ENCODE assay signal across 21 cellular contexts in genomic region chr10:127216786-127217185, GRCh38. TPM values are rescaled to one million over a fixed set of nuclear protein-coding genes. Genes with fewer than 3 reads are reported as not detected.
A peak's percentile ranks its signal among the peaks of the same experiment; 100 is the strongest.
DNase-seq lines count a peak whose midpoint lies in the region; ATAC-seq and TF ChIP-seq lines count a peak whose summit lies in the region.
"Had no signal": no experiment of that assay in that cellular context is flagged by ENCODE, and none has a peak within 500 bp of the region (broad histone marks: within the 10 kb centered on the region; RNA-seq: fewer than 3 reads in every experiment).

No MANE protein-coding gene starts in this region.

- no peak overlapping the region for H3K27ac ChIP-seq in breast epithelium
- no peak overlapping the region for H3K27ac ChIP-seq in RWPE1
- no peak overlapping the region for H3K27ac ChIP-seq in CD8-positive, alpha-beta memory T cell (ENCODE audit: low read depth, low read length)
- H3K27ac ChIP-seq: gastroesophageal sphincter, PC-9, uterus had no signal

- H3K9me3 Mint-ChIP-seq in MCF 10A (ENCODE audit: unreplicated experiment) = no peaks in the 10 kb centered on the region
- H3K9me3 Mint-ChIP-seq in CD8-positive, alpha-beta memory T cell = peaks cover 2 to 7% (median 4%) of the 10 kb centered on the region in 5 donors
- H3K9me3 Mint-ChIP-seq: natural killer cell treated with Interleukin-12 subunit alpha and Interleukin-12 subunit beta and Interleukin-15 and Interleukin-18, amount 100 ng/mL, for 72 hours had no signal

- H3K27me3 Mint-ChIP-seq in MCF 10A (ENCODE audit: insufficient read depth, unreplicated experiment) = no peaks in the 10 kb centered on the region
- peaks cover 0 to 14% of the 10 kb centered on the region in 2 donors for H3K27me3 Mint-ChIP-seq in CD8-positive, alpha-beta memory T cell
- H3K27me3 Mint-ChIP-seq: activated CD4-positive, alpha-beta memory T cell treated with anti-CD3 and anti-CD28 coated beads, Interleukin-2, amount 10 ng/mL, durations not matched to agents 7 days and 5 days had no signal

- CTCF ChIA-PET in MCF 10A (lab: Yijun Ruan, JAX) (no interaction called here), RWPE1 (lab: Yijun Ruan, JAX) (no interaction called here)
- CTCF ChIA-PET in CD8-positive, alpha-beta memory T cell (lab: Charles Lee) = no interaction called here

- H3K4me3 Mint-ChIP-seq in MCF 10A (ENCODE audit: unreplicated experiment) = no peak overlapping the region
- H3K4me3 Mint-ChIP-seq in CD8-positive, alpha-beta memory T cell = no peak overlapping the region
- H3K4me3 Mint-ChIP-seq: activated CD4-positive, alpha-beta memory T cell treated with anti-CD3 and anti-CD28 coated beads, Interleukin-2, amount 10 ng/mL, durations not matched to agents 7 days and 5 days; natural killer cell treated with Interleukin-12 subunit alpha and Interleukin-12 subunit beta and Interleukin-15 and Interleukin-18, amount 100 ng/mL, for 72 hours had no signal

- no peak for TF ChIP-seq CTCF in MCF 10A (IDR thresholded peaks at IDR 0.05; ENCODE audit: unreplicated experiment)
- no peak for TF ChIP-seq CTCF in breast epithelium (IDR thresholded peaks at IDR 0.05)
- TF ChIP-seq CTCF in RWPE1 (conservative IDR thresholded peaks at IDR 0.05; ENCODE audit: low read depth) = no peak

- POLR2A ChIA-PET in MCF 10A (lab: Yijun Ruan, JAX) = no interaction called here
- POLR2A ChIA-PET in RWPE1 (lab: Yijun Ruan, JAX; ENCODE audit: low non-redundant PET) = no interaction called here
- POLR2A ChIA-PET in CD8-positive, alpha-beta memory T cell (lab: Charles Lee) = no interaction called here

- no peak overlapping the region for H3K27ac Mint-ChIP-seq in MCF 10A (ENCODE audit: low read depth, unreplicated experiment)
- no peak overlapping the region for H3K27ac Mint-ChIP-seq in CD8-positive, alpha-beta memory T cell
- H3K27ac Mint-ChIP-seq: activated CD4-positive, alpha-beta memory T cell treated with anti-CD3 and anti-CD28 coated beads, Interleukin-2, amount 10 ng/mL, durations not matched to agents 7 days and 5 days; natural killer cell treated with Interleukin-12 subunit alpha and Interleukin-12 subunit beta and Interleukin-15 and Interleukin-18, amount 100 ng/mL, for 72 hours had no signal

- H3K27me3 ChIP-seq in breast epithelium = no peaks in the 10 kb centered on the region
- no peaks in the 10 kb centered on the region for H3K27me3 ChIP-seq in CD8-positive, alpha-beta memory T cell (ENCODE audit: insufficient read depth, low read length, poor library complexity, severe bottlenecking)
- H3K27me3 ChIP-seq: gastroesophageal sphincter, uterus had no signal

- H3K4me1 ChIP-seq in breast epithelium = no peaks in the 10 kb centered on the region
- H3K4me1 ChIP-seq in CD8-positive, alpha-beta memory T cell (ENCODE audit: insufficient read depth, low read length) = no peaks in the 10 kb centered on the region
- H3K4me1 ChIP-seq: gastroesophageal sphincter, uterus had no signal

- H3K36me3 ChIP-seq in breast epithelium = no peaks in the 10 kb centered on the region
- H3K36me3 ChIP-seq in CD8-positive, alpha-beta memory T cell (ENCODE audit: insufficient read depth, low read length) = no peaks in the 10 kb centered on the region
- H3K36me3 ChIP-seq: uterus had no signal

- peaks cover 10% of the 10 kb centered on the region for H3K4me1 Mint-ChIP-seq in MCF 10A (ENCODE audit: insufficient read depth, unreplicated experiment)
- no peaks in the 10 kb centered on the region for H3K4me1 Mint-ChIP-seq in CD8-positive, alpha-beta memory T cell
- H3K4me1 Mint-ChIP-seq: activated CD4-positive, alpha-beta memory T cell treated with anti-CD3 and anti-CD28 coated beads, Interleukin-2, amount 10 ng/mL, durations not matched to agents 7 days and 5 days had no signal

- no peaks in the 10 kb centered on the region for H3K9me3 ChIP-seq in breast epithelium
- H3K9me3 ChIP-seq in CD8-positive, alpha-beta memory T cell (ENCODE audit: low read length) = peaks cover 3% of the 10 kb centered on the region
- H3K9me3 ChIP-seq: gastroesophageal sphincter, uterus had no signal

- DNase-seq in MCF 10A (ENCODE audit: unreplicated experiment) (peak; percentile 21), breast epithelium (ENCODE audit: low spot score in 2 of 2) (no peak), RWPE1 (ENCODE audit: low spot score) (peak; percentile 30), fibroblast of peridontal ligament (ENCODE audit: extremely low read depth) (peak; percentile 25), AML-193 (lab: John Stamatoyannopoulos, UW) (no peak)
- DNase-seq in CD8-positive, alpha-beta memory T cell = no peak
- no peak for DNase-seq in stimulated activated CD4-positive, alpha-beta T cell treated with anti-CD3 and anti-CD28 coated beads, Interleukin-15, amount 100 ng/mL, for 24 hours
- DNase-seq: ACHN; activated CD4-positive, alpha-beta memory T cell treated with anti-CD3 and anti-CD28 coated beads, Interleukin-2, amount 10 ng/mL, durations not matched to agents 7 days and 5 days; activated T-cell treated with anti-CD3 and anti-CD28 coated beads, Interleukin-2, amount 50 U/mL, for 48 hours; cerebellar nuclear complex; GDM1; NCI-H1694 treated with DMSO at 0.1 percent for 48 hours; NCI-H526 treated with DMSO at 0.1 percent for 48 hours; PC-9; SW 1271; uterus had no signal

- ATAC-seq in HG03521 (IDR thresholded peaks at IDR 0.05; ENCODE audit: unreplicated experiment) = no peak
- ATAC-seq: gastroesophageal sphincter; natural killer cell treated with Interleukin-12 subunit alpha and Interleukin-12 subunit beta and Interleukin-15 and Interleukin-18, amount 100 ng/mL, for 72 hours had no signal

- no peak overlapping the region for H3K4me3 ChIP-seq in breast epithelium
- H3K4me3 ChIP-seq in CD8-positive, alpha-beta memory T cell (ENCODE audit: low read length) = no peak overlapping the region
- H3K4me3 ChIP-seq: gastroesophageal sphincter, PC-9, uterus had no signal

- intact Hi-C loops in MCF 10A (cut with micrococcal nuclease) = no loop called here
- intact Hi-C loops in breast epithelium (cut with DNase I; ENCODE audit: low total_unique reads) = no loop called here

- TF ChIP-seq POLR2A in breast epithelium (IDR thresholded peaks at IDR 0.05) = no peak

- BruUV-seq in MCF 10A (replicated peaks; lab: Mats Ljungman, UMichigan) = no TSS peak

- H3K36me3 Mint-ChIP-seq in MCF 10A (ENCODE audit: insufficient read depth, unreplicated experiment) = no peaks in the 10 kb centered on the region
- H3K36me3 Mint-ChIP-seq in CD8-positive, alpha-beta memory T cell = peaks cover 0 to 3% (median 0%) of the 10 kb centered on the region in 3 donors
- H3K36me3 Mint-ChIP-seq: natural killer cell treated with Interleukin-12 subunit alpha and Interleukin-12 subunit beta and Interleukin-15 and Interleukin-18, amount 100 ng/mL, for 72 hours had no signal

RNA-seq across cellular contexts. Expression of gene INSYN2A, which starts 20.4 kb away (rescaled TPM):
- 0.07 TPM in 1 of 2 replicates, not detected in the other for total RNA-seq in MCF 10A (2022)
- 1 to 10 TPM in 1 of 3 donors, under 1 TPM in 1, not detected in 1; 0.16 to 5.9 TPM for total RNA-seq in breast epithelium
- total RNA-seq in CD8-positive, alpha-beta memory T cell = not detected
- not detected for polyA plus RNA-seq in CD8-positive, alpha-beta memory T cell
- total RNA-seq: activated CD4-positive, alpha-beta memory T cell treated with anti-CD3 and anti-CD28 coated beads, Interleukin-2, amount 10 ng/mL, durations not matched to agents 7 days and 5 days; lung microvascular endothelial cell; natural killer cell treated with Interleukin-12 subunit alpha and Interleukin-12 subunit beta and Interleukin-15 and Interleukin-18, amount 100 ng/mL, for 72 hours; PC-9 had no signal

Comparison
In these comparisons a context has a peak if more than half of its experiments do, and no peak if none do; other contexts are left out.
1. DNase-seq: peak in MCF 10A (single experiment), RWPE1 (single experiment) and fibroblast of peridontal ligament (single experiment); none in breast epithelium (0 of 2), AML-193 (0 of 2), CD8-positive, alpha-beta memory T cell (0 of 5) and stimulated activated CD4-positive, alpha-beta T cell treated with anti-CD3 and anti-CD28 coated beads, Interleukin-15, amount 100 ng/mL, for 24 hours (single experiment).